In genomic region chr1:12708396-12708795, GRCh38 we compare ENCODE assay signal across 19 cellular contexts. TPM values are rescaled to one million over a fixed set of nuclear protein-coding genes. Genes with fewer than 3 reads are reported as not detected.
A peak's percentile ranks its signal among the peaks of the same experiment; 100 is the strongest.
DNase-seq lines count a peak whose midpoint lies in the region; ATAC-seq and TF ChIP-seq lines count a peak whose summit lies in the region.
"Had no signal": no experiment of that assay in that cellular context is flagged by ENCODE, and none has a peak within 500 bp of the region (broad histone marks: within the 10 kb centered on the region; RNA-seq: fewer than 3 reads in every experiment).

No MANE protein-coding gene starts in this region.

- H2AFZ ChIP-seq in trophoblast cell (ENCODE audit: insufficient read depth, low read length, poor library complexity) = no peak overlapping the region

- no peak for ATAC-seq in GM18873 (IDR thresholded peaks at IDR 0.05; ENCODE audit: low FRiP score, unreplicated experiment)
- ATAC-seq: HCT116, HepG2 had no signal

- no CpG with 5 or more reads among the region's 2 CpGs for WGBS in trophoblast cell (ENCODE audit: extremely low coverage, insufficient coverage, insufficient read length)
- WGBS in ovary, 3 donors = 81 to 85% (median 84%) methylated on average over 2 of the region's 2 CpGs

- H3K14ac ChIP-seq in trophoblast cell (ENCODE audit: low read length) = no peak overlapping the region

- H3K4me2 ChIP-seq in trophoblast cell (ENCODE audit: low read length) = no peak overlapping the region

- TF ChIP-seq EP300 in ovary (IDR thresholded peaks at IDR 0.05) = no peak

- H4K8ac ChIP-seq in trophoblast cell (ENCODE audit: low read depth, low read length) = no peak overlapping the region

- no peaks in the 10 kb centered on the region for H3K79me2 ChIP-seq in trophoblast cell (ENCODE audit: control insufficient read depth, insufficient read depth, low read length, poor library complexity)

- no peak for TF ChIP-seq POLR2A in ovary (IDR thresholded peaks at IDR 0.05)

- peaks cover 0 to 3% of the 10 kb centered on the region in 2 experiments for H3K36me3 ChIP-seq in trophoblast cell (ENCODE audit: control insufficient read depth in 1 of 2, insufficient read depth in 2 of 2, low read length in 2 of 2)
- H3K36me3 ChIP-seq in ovary = no peaks in the 10 kb centered on the region
- H3K36me3 ChIP-seq: BE2C had no signal

- H2AK5ac ChIP-seq in trophoblast cell (ENCODE audit: low read length) = no peak overlapping the region

- H3K27me3 ChIP-seq in HL-60 (ENCODE audit: insufficient read depth, poor library complexity, severe bottlenecking) (no peaks in the 10 kb centered on the region), trophoblast cell (ENCODE audit: insufficient read depth, low read length) (no peaks in the 10 kb centered on the region), ovary (no peaks in the 10 kb centered on the region)
- H3K27me3 ChIP-seq: BE2C had no signal

- H3K4me3 ChIP-seq in HL-60 (replicated peaks; ENCODE audit: insufficient read depth, low read length) (no peak overlapping the region), trophoblast cell (ENCODE audit: low read depth, low read length) (no peak overlapping the region), ovary (no peak overlapping the region)

- no peak overlapping the region for H2BK120ac ChIP-seq in trophoblast cell (ENCODE audit: insufficient read depth, low read length, poor library complexity)

- TF ChIP-seq CTCF in HL-60 (IDR thresholded peaks at IDR 0.05; ENCODE audit: insufficient read depth, low read length) (no peak), ovary (IDR thresholded peaks at IDR 0.05) (no peak)

- H3K79me1 ChIP-seq in trophoblast cell (ENCODE audit: low read length) = peaks cover 4% of the 10 kb centered on the region

- DNase-seq in HL-60 (ENCODE audit: low read depth in 1 of 2, low spot score in 1 of 2) (no peak), NCI-H226 (peak; percentile 36), trophoblast cell (peak; percentile 76 to 82), ovary (no peak)
- no peak for DNase-seq in activated CD4-positive, alpha-beta T cell treated with anti-CD3 and anti-CD28 coated beads, Interleukin-2, amount 50 U/mL, for 1 hour
- DNase-seq: BE2C; C1 segment of cervical spinal cord; CD4-positive, CD25-positive, alpha-beta regulatory T cell; CD8-positive, alpha-beta memory T cell; COR-L47; GDM1; GOT3; H7; HFFc6 had no signal

- H4K91ac ChIP-seq in trophoblast cell (ENCODE audit: low read depth, low read length) = no peak overlapping the region

- H3K27ac ChIP-seq in HL-60 (replicated peaks) (peak overlapping the region; percentile 62), trophoblast cell (ENCODE audit: low read depth, low read length) (no peak overlapping the region), ovary (no peak overlapping the region)

- H3K18ac ChIP-seq in trophoblast cell (ENCODE audit: low read length) = no peak overlapping the region

- no peak overlapping the region for H2BK5ac ChIP-seq in trophoblast cell (ENCODE audit: low read depth, low read length, poor library complexity)

- peaks cover 2 to 15% of the 10 kb centered on the region in 2 experiments for H3K4me1 ChIP-seq in trophoblast cell (ENCODE audit: control insufficient read depth in 1 of 2, insufficient read depth in 2 of 2, low read length in 2 of 2)
- H3K4me1 ChIP-seq in ovary (ENCODE audit: insufficient read depth) = no peaks in the 10 kb centered on the region
- H3K4me1 ChIP-seq: BE2C had no signal

- H3K9me3 ChIP-seq in trophoblast cell (ENCODE audit: insufficient read depth, low read depth, low read length) (peaks cover 2% of the 10 kb centered on the region), ovary (no peaks in the 10 kb centered on the region)
- H3K9me3 ChIP-seq: BE2C had no signal

- no peak overlapping the region for H3K4ac ChIP-seq in trophoblast cell (ENCODE audit: low read depth, low read length)

- no peak overlapping the region for H3K9ac ChIP-seq in trophoblast cell (ENCODE audit: low read length)

- no peak overlapping the region for H4K12ac ChIP-seq in trophoblast cell (ENCODE audit: low read depth, low read length)

- intact Hi-C loops in ovary (cut with DNase I) = no loop called here

- no peak overlapping the region for H2BK12ac ChIP-seq in trophoblast cell (ENCODE audit: low read length)

- no peak overlapping the region for H3K23ac ChIP-seq in trophoblast cell (ENCODE audit: low read length)

RNA-seq across cellular contexts. Expression of gene AADACL3, which starts 7.5 kb away (rescaled TPM):
- 0.27 and 0.35 TPM in 2 replicates for polyA plus RNA-seq in trophoblast cell (2013)
- total RNA-seq in ovary = not detected
- not detected for polyA plus RNA-seq in ovary
- total RNA-seq: A172; CD4-positive, CD25-positive, alpha-beta regulatory T cell; CD8-positive, alpha-beta memory T cell; HepG2; HFFc6 had no signal
- polyA plus RNA-seq: CD4-positive, CD25-positive, alpha-beta regulatory T cell; CD8-positive, alpha-beta memory T cell; HepG2; IgD-negative memory B cell had no signal

RNA-seq across cellular contexts. Expression of gene CFAP107, which starts 37.6 kb away (rescaled TPM):
- 0.04 TPM in 1 of 2 replicates, not detected in the other for polyA plus RNA-seq in trophoblast cell (2013)
- total RNA-seq in ovary = 1 to 10 TPM in 1 of 7 donors, under 1 TPM in 3, not detected in 3; 0.32 to 2.2 (median 0.76) TPM
- polyA plus RNA-seq in ovary = not detected
- total RNA-seq: A172; CD4-positive, CD25-positive, alpha-beta regulatory T cell; CD8-positive, alpha-beta memory T cell; H7; HepG2; HFFc6 had no signal
- polyA plus RNA-seq: CD4-positive, CD25-positive, alpha-beta regulatory T cell; CD8-positive, alpha-beta memory T cell; HepG2; IgD-negative memory B cell had no signal

Comparison
In these comparisons a context has a peak if more than half of its experiments do, and no peak if none do; other contexts are left out.
1. DNase-seq: peak in NCI-H226 (single experiment) and trophoblast cell (2 of 2); none in HL-60 (0 of 2), activated CD4-positive, alpha-beta T cell treated with anti-CD3 and anti-CD28 coated beads, Interleukin-2, amount 50 U/mL, for 1 hour (single experiment) and ovary (0 of 5).